14 cellular contexts compared by ENCODE assay signal in genomic region chr6:129236110-129236509, GRCh38.
DNase-seq lines count a peak whose midpoint lies in the region; ATAC-seq and TF ChIP-seq lines count a peak whose summit lies in the region.
"Had no signal": no experiment of that assay in that cellular context is flagged by ENCODE, and none has a peak within 500 bp of the region (broad histone marks: within the 10 kb centered on the region; RNA-seq: fewer than 3 reads in every experiment).

No MANE protein-coding gene starts in this region.

- peak overlapping the region; percentile 8 for H3K4me3 ChIP-seq in left ventricle myocardium inferior
- H3K4me3 ChIP-seq: cardiac muscle cell, thoracic aorta had no signal

- peak overlapping the region; percentile 47 for H3K27ac ChIP-seq in left ventricle myocardium inferior (replicated peaks)
- H3K27ac ChIP-seq: cardiac muscle cell, neutrophil, thoracic aorta had no signal

- TF ChIP-seq CTCF in left ventricle myocardium inferior (IDR thresholded peaks at IDR 0.05; ENCODE audit: borderline replicate concordance): no peak

- peaks cover 50% of the 10 kb centered on the region for H3K4me1 ChIP-seq in left ventricle myocardium inferior

- intact Hi-C loops in left ventricle myocardium inferior (cut with micrococcal nuclease) (no loop called here), Right ventricle myocardium superior (cut with DNase I) (no loop called here)

- no peak for DNase-seq in left ventricle myocardium inferior
- DNase-seq in Right ventricle myocardium superior: no peak
- no peak for DNase-seq in NCI-H2107 (lab: John Stamatoyannopoulos, UW)
- DNase-seq in ecto neural progenitor cell (ENCODE audit: low spot score): no peak
- no peak for DNase-seq in nucleus accumbens (lab: John Stamatoyannopoulos, UW)
- DNase-seq in NCI-H1694 (lab: John Stamatoyannopoulos, UW): no peak
- DNase-seq: 8988T; H7; stimulated activated CD4-positive, alpha-beta T cell treated with anti-CD3 and anti-CD28 coated beads, Interleukin-4, amount 100 ng/mL, for 24 hours had no signal

- no peaks in the 10 kb centered on the region for H3K9me3 ChIP-seq in left ventricle myocardium inferior (replicated peaks)
- H3K9me3 ChIP-seq: neutrophil, thoracic aorta had no signal

- no peaks in the 10 kb centered on the region for H3K36me3 ChIP-seq in left ventricle myocardium inferior
- H3K36me3 ChIP-seq: cardiac muscle cell, neutrophil, thoracic aorta had no signal

- ATAC-seq in Right ventricle myocardium superior (ENCODE audit: poor library complexity): no peak
- peak; percentile 67 for ATAC-seq in HG02759 (IDR thresholded peaks at IDR 0.05; ENCODE audit: unreplicated experiment)
- ATAC-seq in HG03469 (IDR thresholded peaks at IDR 0.05; ENCODE audit: unreplicated experiment): peak; percentile 43

- H3K27me3 ChIP-seq in left ventricle myocardium inferior (ENCODE audit: low read depth): no peaks in the 10 kb centered on the region
- H3K27me3 ChIP-seq: cardiac muscle cell, neutrophil had no signal
